Comparison of ENCODE assay signal across 8 cellular contexts in genomic region chr1:2205191-2205952, GRCh38. TPM values are rescaled to one million over a fixed set of nuclear protein-coding genes. Genes with fewer than 3 reads are reported as not detected.
A peak's percentile ranks its signal among the peaks of the same experiment; 100 is the strongest.
DNase-seq lines count a peak whose midpoint lies in the region; ATAC-seq and TF ChIP-seq lines count a peak whose summit lies in the region.

No MANE protein-coding gene starts in this region.

- H3K4me3 ChIP-seq in SU-DHL-6 (ENCODE audit: insufficient read depth, low read length, poor library complexity, severe bottlenecking) = no peak overlapping the region
- H3K4me3 ChIP-seq in adrenal gland = peak overlapping the region in 2 of 4 donors; percentile 22 to 42
- peak overlapping the region; percentile 67 for H3K4me3 ChIP-seq in psoas muscle

- peak overlapping the region; percentile 27 for H3K4me2 ChIP-seq in SU-DHL-6 (ENCODE audit: low read depth, low read length, poor library complexity, severe bottlenecking)

- H3K9ac ChIP-seq in SU-DHL-6 (ENCODE audit: low read length) = no peak overlapping the region

- no peak for TF ChIP-seq RAD21 in Ishikawa (IDR thresholded peaks at IDR 0.05; ENCODE audit: low read depth)

- H3K27ac ChIP-seq in SU-DHL-6 (ENCODE audit: low read depth, low read length) = no peak overlapping the region
- peak overlapping the region in 4 of 5 donors; percentile 68 to 81 (median 74) for H3K27ac ChIP-seq in adrenal gland
- H3K27ac ChIP-seq in psoas muscle = peak overlapping the region; percentile 77

- H3K9me3 ChIP-seq in SU-DHL-6 (ENCODE audit: insufficient read depth, low read length) (no peaks in the 10 kb centered on the region), adrenal gland (replicated peaks in 1 of 3) (no peaks in the 10 kb centered on the region), psoas muscle (no peaks in the 10 kb centered on the region)

- DNase-seq in Caki2 (ENCODE audit: low read depth) (peak; percentile 66), adrenal gland (peak; percentile 98 to 99 (median 98)), left ventricle myocardium superior (peak; percentile 98), psoas muscle (peak; percentile 98 to 99)

- no peaks in the 10 kb centered on the region for H3K27me3 ChIP-seq in SU-DHL-6 (ENCODE audit: low read length)
- H3K27me3 ChIP-seq in adrenal gland = no peaks in the 10 kb centered on the region
- no peaks in the 10 kb centered on the region for H3K27me3 ChIP-seq in psoas muscle (ENCODE audit: insufficient read depth in 3 of 3, low read length in 2 of 3)

- in situ Hi-C loops in Caki2 (cut with HindIII; ENCODE audit: low pct_unique_long_range_greater_than_20kb, low sequenced_read_pairs) = no loop called here

- H4K20me1 ChIP-seq in SU-DHL-6 (ENCODE audit: low read depth, low read length) = no peaks in the 10 kb centered on the region

- H2AFZ ChIP-seq in SU-DHL-6 (ENCODE audit: low read depth, low read length, severe bottlenecking) = no peak overlapping the region

- H3K4me1 ChIP-seq in adrenal gland (replicated peaks in 1 of 2) (peaks cover 8 to 39% of the 10 kb centered on the region in 2 donors), psoas muscle (peaks cover 25% of the 10 kb centered on the region)

- TF ChIP-seq EP300 in Ishikawa (IDR thresholded peaks at IDR 0.05; ENCODE audit: borderline replicate concordance) = no peak

- H3K36me3 ChIP-seq in SU-DHL-6 (ENCODE audit: low read length) (no peaks in the 10 kb centered on the region), adrenal gland (replicated peaks in 1 of 2) (no peaks in the 10 kb centered on the region), psoas muscle (ENCODE audit: insufficient read depth in 1 of 2, low read depth in 1 of 2) (no peaks in the 10 kb centered on the region)

- peak in 1 of 2 donors; percentile 51 for TF ChIP-seq POLR2A in adrenal gland (IDR thresholded peaks at IDR 0.05)

- TF ChIP-seq CTCF in SU-DHL-6 (IDR thresholded peaks at IDR 0.05; ENCODE audit: insufficient read depth, low read length, poor library complexity, severe bottlenecking) (no peak), adrenal gland (IDR thresholded peaks at IDR 0.05) (peak in 1 of 6 experiments; percentile 41), psoas muscle (IDR thresholded peaks at IDR 0.05) (no peak)

- H3K79me2 ChIP-seq in SU-DHL-6 (ENCODE audit: insufficient read depth, low read length) = no peaks in the 10 kb centered on the region

- 17 to 48% (median 20%) methylated on average over 7 to 83 of the region's 84 CpGs for WGBS in adrenal gland, 4 donors
- 8 to 14% (median 9%) methylated on average over 49 to 80 of the region's 84 CpGs for WGBS in psoas muscle, 3 donors

- no peaks in the 10 kb centered on the region for H3F3A ChIP-seq in SU-DHL-6 (ENCODE audit: insufficient read depth)

- H3K9me2 ChIP-seq in SU-DHL-6 (replicated peaks; ENCODE audit: insufficient read depth, low read length) = no peaks in the 10 kb centered on the region

- ATAC-seq in GM21447 (IDR thresholded peaks at IDR 0.05; ENCODE audit: unreplicated experiment) (peak; percentile 48), left ventricle myocardium superior (peak; percentile 79), psoas muscle (peak; percentile 90 to 93 (median 91)), HG03565 (IDR thresholded peaks at IDR 0.05; ENCODE audit: unreplicated experiment) (no peak)

- intact Hi-C loops in adrenal gland (cut with DNase I) = no loop called here
- intact Hi-C loops in left ventricle myocardium superior (cut with micrococcal nuclease) = no loop called here
- intact Hi-C loops in psoas muscle (cut with DNase I) = loop anchor here in 1 of 2 donors (5.0 kb wide), 1 partner anchor 112 kb away; no protein-coding TSS in a partner anchor

TF ChIP-seq in Ishikawa, 13 proteins besides CTCF, POLR2A, EP300 and RAD21:
- TF ChIP-seq EGR1 (IDR thresholded peaks at IDR 0.05) = 0 out of 2 replicates have a peak, but pooled peaks have one; percentile 24
- no peak for TF ChIP-seq REST (IDR thresholded peaks at IDR 0.05; ENCODE audit: low read depth)
- TF ChIP-seq TCF12 (IDR thresholded peaks at IDR 0.05; ENCODE audit: low read depth) = 0 out of 2 replicates have a peak, but pooled peaks have one; percentile 46
- TF ChIP-seq MAX (IDR thresholded peaks at IDR 0.05) = peak; percentile 74

RNA-seq across cellular contexts. Expression of gene FAAP20, which starts 10.8 kb away (rescaled TPM):
- total RNA-seq in Caki2 (2014; rRNA removed; shearing (Covaris generic); ENCODE audit: low replicate concordance) = 130 and 184 TPM in 2 replicates
- 100 to 1,000 TPM in 1 of 8 donors, 10 to 100 TPM in 7; 26.4 to 106 (median 62.0) TPM for total RNA-seq in adrenal gland
- polyA plus RNA-seq in adrenal gland = 100 to 1,000 TPM in 2 of 3 donors, 1 to 10 TPM in 1; 2.7 to 185 (median 160) TPM
- 38.4 TPM for total RNA-seq in left ventricle myocardium superior
- 10 to 100 TPM; 17.8 to 26.3 (median 19.4) TPM for total RNA-seq in psoas muscle
- polyA plus RNA-seq in psoas muscle = 10 to 100 TPM; 22.1 to 48.1 (median 28.2) TPM

RNA-seq across cellular contexts. Expression of gene SKI, which starts 22.7 kb away (rescaled TPM):
- 4.8 and 5.6 TPM in 2 replicates for total RNA-seq in Caki2 (2014; rRNA removed; shearing (Covaris generic); ENCODE audit: low replicate concordance)
- 10 to 100 TPM; 30.6 to 53.6 (median 43.7) TPM for total RNA-seq in adrenal gland
- polyA plus RNA-seq in adrenal gland = 10 to 100 TPM in 2 of 3 donors, 1 to 10 TPM in 1; 9.4 to 21.2 (median 10.8) TPM
- 35.3 TPM for total RNA-seq in left ventricle myocardium superior
- total RNA-seq in psoas muscle = 10 to 100 TPM; 21.4 to 32.1 (median 30.3) TPM
- polyA plus RNA-seq in psoas muscle = 10 to 100 TPM in 2 of 3 donors, 1 to 10 TPM in 1; 7.7 to 20.9 (median 18.3) TPM
